8 cellular contexts compared by ENCODE assay signal in the genomic region with DNA sequence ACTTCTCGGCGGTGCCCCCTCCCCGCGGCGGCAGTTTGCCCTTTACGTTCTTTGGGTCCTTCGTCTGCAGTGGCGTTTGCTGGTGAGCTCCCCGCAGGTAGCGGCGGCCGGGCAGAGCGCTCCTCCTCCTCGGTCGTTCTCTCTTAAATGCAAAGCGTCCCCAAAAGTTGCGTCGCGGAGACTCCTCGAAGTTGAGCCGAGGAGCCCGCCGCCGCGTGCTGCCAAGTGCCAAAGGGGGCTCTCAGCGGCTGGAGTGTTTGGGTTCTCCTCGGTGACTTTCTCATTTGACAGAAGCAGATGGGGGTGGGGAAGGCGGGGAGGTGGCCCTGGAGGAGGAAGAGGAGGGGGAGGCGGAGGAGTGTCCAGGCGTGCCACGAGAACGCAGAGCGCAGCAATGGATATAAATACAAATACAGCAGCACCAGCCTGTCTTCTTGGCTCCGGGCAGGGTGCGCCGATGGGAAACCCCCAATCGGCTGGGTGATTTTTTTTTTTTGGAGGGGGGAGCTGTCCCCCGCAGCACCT. TPM values are rescaled to one million over a fixed set of nuclear protein-coding genes. Genes with fewer than 3 reads are reported as not detected.
A peak's percentile ranks its signal among the peaks of the same experiment; 100 is the strongest.
DNase-seq lines count a peak whose midpoint lies in the region; ATAC-seq, FAIRE-seq and TF ChIP-seq lines count a peak whose summit lies in the region.

A gene (minus strand): TSS at position 259 of the 525 bp plus-strand sequence. CDS start 496 bp downstream, outside the sequence.

- H3K36me3 Mint-ChIP-seq in HFFc6 (ENCODE audit: low read depth) (no peaks in the 10 kb centered on the region), mesothelial cell of epicardium (no peaks in the 10 kb centered on the region)

- ATAC-seq in HG03095 (IDR thresholded peaks at IDR 0.05; ENCODE audit: unreplicated experiment) = no peak

- TF ChIP-seq CTCF in HFFc6 (IDR thresholded peaks at IDR 0.05) (no peak), astrocyte of the spinal cord (IDR thresholded peaks at IDR 0.05; ENCODE audit: low read depth, low read length) (no peak), mesothelial cell of epicardium (IDR thresholded peaks at IDR 0.05; ENCODE audit: unreplicated experiment) (no peak)

- DNase-seq in HFFc6 (no peak), astrocyte of the spinal cord (ENCODE audit: low read depth, low spot score) (no peak), mesothelial cell of epicardium (ENCODE audit: low spot score in 2 of 2, unreplicated experiment in 2 of 2) (peak in 1 of 2 experiments; percentile 41), GOT3 (lab: John Stamatoyannopoulos, UW) (no peak), NK-92 (lab: John Stamatoyannopoulos, UW; ENCODE audit: unreplicated experiment) (no peak), frontal cortex (ENCODE audit: low spot score in 2 of 2) (no peak)

- no peaks in the 10 kb centered on the region for H3K79me2 ChIP-seq in ACC112 (ENCODE audit: control insufficient read depth, insufficient read depth, low read length, unreplicated experiment)

- peaks cover 90% of the 10 kb centered on the region for H3K27me3 ChIP-seq in ACC112 (ENCODE audit: insufficient read depth, low read length)

- H3K4me1 ChIP-seq in ACC112 (ENCODE audit: control insufficient read depth, insufficient read depth, low read length, unreplicated experiment) = no peaks in the 10 kb centered on the region

- H2AFZ ChIP-seq in ACC112 (ENCODE audit: low read length, unreplicated experiment) = no peak within 1 kb of the TSS

- no peaks in the 10 kb centered on the region for H3K36me3 ChIP-seq in ACC112 (ENCODE audit: insufficient read depth, low read length)

- FAIRE-seq in frontal cortex (lab: Jason Lieb, UNC) = no peak

- no peak within 1 kb of the TSS for H3K27ac ChIP-seq in ACC112 (ENCODE audit: low read depth, low read length)

- H3K4me3 Mint-ChIP-seq in HFFc6 (peak within 1 kb of the TSS; percentile 53; the same call in 1 of the 2 replicates), mesothelial cell of epicardium (peak within 1 kb of the TSS; percentile 60)

- in situ Hi-C loops in astrocyte of the spinal cord (cut with HindIII; ENCODE audit: low sequenced_read_pairs) = no loop called here

- H3K4me3 ChIP-seq in ACC112 (ENCODE audit: low read depth, low read length) = peak within 1 kb of the TSS; percentile 61
- H3K4me3 ChIP-seq in astrocyte of the spinal cord (ENCODE audit: low read depth, low read length) = peak within 1 kb of the TSS; percentile 27

- H3K9me3 Mint-ChIP-seq in HFFc6 (no peaks in the 10 kb centered on the region), mesothelial cell of epicardium (no peaks in the 10 kb centered on the region)

- H3K27ac Mint-ChIP-seq in HFFc6 (no peak within 1 kb of the TSS), mesothelial cell of epicardium (peak within 1 kb of the TSS; percentile 25)

- H3K27me3 Mint-ChIP-seq in HFFc6 (ENCODE audit: insufficient read depth) = peaks cover 56% of the 10 kb centered on the region
- H3K27me3 Mint-ChIP-seq in mesothelial cell of epicardium (ENCODE audit: low read depth) = peaks cover 87% of the 10 kb centered on the region

- H3K4me1 Mint-ChIP-seq in HFFc6 (ENCODE audit: low read depth) = peaks cover 19% of the 10 kb centered on the region; the same call in 1 of the 2 replicates
- H3K4me1 Mint-ChIP-seq in mesothelial cell of epicardium = peaks cover 16% of the 10 kb centered on the region

RNA-seq across cellular contexts. Expression of the gene that starts here (rescaled TPM):
- not detected for total RNA-seq in HFFc6 (2021; fragmentation: NEBNext Ultra II Directional; extraction: Animal tissue kit (Norgen Biotek cat#: 25700))
- total RNA-seq in mesothelial cell of epicardium (not detected in 3 replicates), frontal cortex (2.4 TPM)
